2 cellular contexts compared by ENCODE assay signal in genomic region chr20:62751551-62752150, GRCh38.
TF ChIP-seq lines count a peak whose summit lies in the region.

No MANE protein-coding gene starts in this region.

TF ChIP-seq in Ishikawa, 13 proteins besides CTCF, POLR2A, EP300 and RAD21:
- no peak for TF ChIP-seq YY1 (IDR thresholded peaks at IDR 0.05; ENCODE audit: low read depth)
- TF ChIP-seq TEAD4 (IDR thresholded peaks at IDR 0.05): no peak
- TF ChIP-seq, protein P1, sequence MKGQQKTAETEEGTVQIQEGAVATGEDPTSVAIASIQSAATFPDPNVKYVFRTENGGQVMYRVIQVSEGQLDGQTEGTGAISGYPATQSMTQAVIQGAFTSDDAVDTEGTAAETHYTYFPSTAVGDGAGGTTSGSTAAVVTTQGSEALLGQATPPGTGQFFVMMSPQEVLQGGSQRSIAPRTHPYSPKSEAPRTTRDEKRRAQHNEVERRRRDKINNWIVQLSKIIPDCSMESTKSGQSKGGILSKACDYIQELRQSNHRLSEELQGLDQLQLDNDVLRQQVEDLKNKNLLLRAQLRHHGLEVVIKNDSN (IDR thresholded peaks at IDR 0.05): peak; percentile 50

TF ChIP-seq in K562, 482 proteins besides CTCF, POLR2A, EP300 and RAD21:
- TF ChIP-seq PKNOX1 (IDR thresholded peaks at IDR 0.05): peak; percentile 54; the same call in 1 of the 2 replicates
- 0 out of 2 replicates have a peak, but pooled peaks have one; percentile 13 for TF ChIP-seq POLR2G (IDR thresholded peaks at IDR 0.05; ENCODE audit: low read depth, low read length)
- no peak for TF ChIP-seq TSC22D4 (tag; IDR thresholded peaks at IDR 0.05)
- no peak for TF ChIP-seq FOXJ2 (tag; IDR thresholded peaks at IDR 0.05)
- TF ChIP-seq TGIF2 (CRISPR knock-in tag; IDR thresholded peaks at IDR 0.05): no peak
- no peak for TF ChIP-seq NBN (IDR thresholded peaks at IDR 0.05; ENCODE audit: low read depth)
TF ChIP-seq in K562: peak in this region for 2.
